In the genomic region with DNA sequence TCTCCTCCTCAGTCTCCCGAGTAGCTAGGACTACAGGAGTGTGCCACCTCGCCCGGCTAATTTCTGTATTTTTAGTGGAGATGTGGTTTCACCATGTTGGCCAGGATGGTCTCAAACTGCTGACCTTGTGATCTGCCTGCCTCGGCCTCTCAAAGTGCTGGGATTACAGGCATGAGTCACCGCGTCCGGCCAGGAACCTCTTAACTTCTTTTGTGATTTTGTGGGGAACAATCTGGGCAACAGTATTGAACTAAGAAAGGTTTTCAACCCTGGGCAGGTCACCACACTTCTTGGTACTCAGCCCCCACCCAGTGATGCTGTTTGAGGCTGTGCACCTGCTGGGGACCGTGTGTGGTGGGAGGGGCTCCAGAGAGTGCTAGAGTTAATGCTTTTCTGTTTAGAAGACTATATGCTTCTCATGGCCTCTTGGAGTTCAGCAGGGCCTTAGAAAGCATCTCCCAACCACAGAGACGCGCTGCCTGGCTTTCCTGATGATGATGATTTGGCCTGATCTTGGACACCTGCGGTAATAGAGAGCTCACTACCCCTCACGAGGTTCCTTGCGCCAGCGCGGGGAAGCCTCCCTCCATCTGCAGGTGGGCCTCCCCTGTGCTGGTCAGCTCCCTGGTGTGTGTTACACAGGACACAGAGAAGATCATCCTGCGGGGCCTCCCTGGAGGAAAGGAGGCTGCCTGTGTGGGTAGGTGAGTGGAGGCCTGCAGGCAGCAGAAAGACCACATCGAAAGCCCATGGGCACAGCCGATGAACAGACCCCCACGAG, we compare ENCODE assay signal across 9 cellular contexts. TPM values are rescaled to one million over a fixed set of nuclear protein-coding genes. Genes with fewer than 3 reads are reported as not detected.
DNase-seq lines count a peak whose midpoint lies in the region; ATAC-seq and TF ChIP-seq lines count a peak whose summit lies in the region.
"Had no signal": no experiment of that assay in that cellular context is flagged by ENCODE, and none has a peak within 500 bp of the region (broad histone marks: within the 10 kb centered on the region; RNA-seq: fewer than 3 reads in every experiment).

No MANE protein-coding gene starts in this region.

- no peak for TF ChIP-seq EP300 in suprapubic skin (IDR thresholded peaks at IDR 0.05)

- CTCF ChIA-PET in activated naive CD4-positive, alpha-beta T cell treated with anti-CD3 and anti-CD28 coated beads for 36 hours (lab: Charles Lee): interaction anchor here (0.7 to 5.3 kb wide), 3 partner anchors 50 to 80 kb away, joined by 4 to 31 read pairs (median 4); no protein-coding TSS in a partner anchor
- CTCF ChIA-PET in WTC11 (lab: Charles Lee): interaction anchor here (0.7 to 4.9 kb wide), 9 partner anchors 9 to 85 kb away, joined by 4 to 41 read pairs (median 9); partner anchors contain the start of gene HDAC10

- peak overlapping the region; percentile 70 for H3K4me3 Mint-ChIP-seq in activated naive CD4-positive, alpha-beta T cell treated with anti-CD3 and anti-CD28 coated beads for 36 hours
- H3K4me3 Mint-ChIP-seq in WTC11: peak overlapping the region; percentile 87

- intact Hi-C loops in activated naive CD4-positive, alpha-beta T cell treated with anti-CD3 and anti-CD28 coated beads for 36 hours (cut with micrococcal nuclease): loop anchor here (2.0 kb wide), 1 partner anchor 73 kb away; no protein-coding TSS in a partner anchor

- peaks cover 23% of the 10 kb centered on the region for H3K4me1 ChIP-seq in suprapubic skin

- TF ChIP-seq CTCF in WTC11 (IDR thresholded peaks at IDR 0.05): no peak
- no peak for TF ChIP-seq CTCF in foreskin fibroblast (IDR thresholded peaks at IDR 0.05; ENCODE audit: low read depth, low read length)
- no peak for TF ChIP-seq CTCF in suprapubic skin (IDR thresholded peaks at IDR 0.05)

- WGBS in suprapubic skin: 90% methylated on average over 18 of the region's 19 CpGs

- H3K9me3 Mint-ChIP-seq in activated naive CD4-positive, alpha-beta T cell treated with anti-CD3 and anti-CD28 coated beads for 36 hours: no peaks in the 10 kb centered on the region
- H3K9me3 Mint-ChIP-seq in WTC11: no peaks in the 10 kb centered on the region

- ATAC-seq in WTC11 (no peak), GM18505 (IDR thresholded peaks at IDR 0.05; ENCODE audit: unreplicated experiment) (no peak)

- no peaks in the 10 kb centered on the region for H3K9me3 ChIP-seq in suprapubic skin
- H3K9me3 ChIP-seq: tibial nerve had no signal

- H3K27ac ChIP-seq in suprapubic skin: no peak overlapping the region

- H3K4me1 Mint-ChIP-seq in activated naive CD4-positive, alpha-beta T cell treated with anti-CD3 and anti-CD28 coated beads for 36 hours (ENCODE audit: low read depth): peaks cover 12% of the 10 kb centered on the region
- peaks cover 3% of the 10 kb centered on the region; the same call in 1 of the 2 replicates for H3K4me1 Mint-ChIP-seq in WTC11

- TF ChIP-seq POLR2A in suprapubic skin (IDR thresholded peaks at IDR 0.05) (no peak), GM18505 (IDR thresholded peaks at IDR 0.05; ENCODE audit: borderline replicate concordance, extremely low read depth, insufficient read depth, insufficient read length) (no peak)

- no peak overlapping the region for H3K27ac Mint-ChIP-seq in activated naive CD4-positive, alpha-beta T cell treated with anti-CD3 and anti-CD28 coated beads for 36 hours
- H3K27ac Mint-ChIP-seq in WTC11: no peak overlapping the region

- no peak for DNase-seq in activated naive CD4-positive, alpha-beta T cell treated with anti-CD3 and anti-CD28 coated beads for 36 hours
- no peak for DNase-seq in activated naive CD4-positive, alpha-beta T cell treated with Interleukin-2 at 50 U/mL for 16 hours
- DNase-seq in WTC11 (ENCODE audit: low spot score) (no peak), foreskin fibroblast (no peak), suprapubic skin (ENCODE audit: low spot score in 2 of 2) (no peak), NCI-H1092 treated with DMSO at 0.1 percent for 48 hours (lab: John Stamatoyannopoulos, UW) (no peak), CD1c-positive myeloid dendritic cell (ENCODE audit: extremely low spot score) (no peak)

- POLR2A ChIA-PET in WTC11 (lab: Charles Lee): no interaction called here

- no peaks in the 10 kb centered on the region for H3K36me3 ChIP-seq in suprapubic skin
- H3K36me3 ChIP-seq: tibial nerve had no signal

- no peaks in the 10 kb centered on the region for H3K27me3 ChIP-seq in suprapubic skin
- H3K27me3 ChIP-seq: tibial nerve had no signal

- H3K4me3 ChIP-seq in foreskin fibroblast (ENCODE audit: low read depth in 1 of 2, low read length in 2 of 2) (peak overlapping the region; percentile 63 to 71), suprapubic skin (peak overlapping the region; percentile 74)

- no peaks in the 10 kb centered on the region for H3K27me3 Mint-ChIP-seq in activated naive CD4-positive, alpha-beta T cell treated with anti-CD3 and anti-CD28 coated beads for 36 hours (ENCODE audit: low read depth)
- peaks cover 25% of the 10 kb centered on the region for H3K27me3 Mint-ChIP-seq in WTC11 (ENCODE audit: low read depth)

- H3K36me3 Mint-ChIP-seq in activated naive CD4-positive, alpha-beta T cell treated with anti-CD3 and anti-CD28 coated beads for 36 hours (ENCODE audit: low read depth): no peaks in the 10 kb centered on the region
- H3K36me3 Mint-ChIP-seq in WTC11: no peaks in the 10 kb centered on the region

TF ChIP-seq in WTC11, 78 proteins besides CTCF, POLR2A, EP300 and RAD21:
- no peak for TF ChIP-seq ZBTB21 (CRISPR knock-in tag; IDR thresholded peaks at IDR 0.05; ENCODE audit: borderline replicate concordance)
- no peak for TF ChIP-seq NFE2L1 (CRISPR knock-in tag; IDR thresholded peaks at IDR 0.05)
- TF ChIP-seq ZNF671 (CRISPR knock-in tag; IDR thresholded peaks at IDR 0.05): no peak
- TF ChIP-seq IRF1 (CRISPR knock-in tag; IDR thresholded peaks at IDR 0.05): no peak
- TF ChIP-seq FOXP1 (CRISPR knock-in tag; IDR thresholded peaks at IDR 0.05; ENCODE audit: borderline replicate concordance): no peak
- no peak for TF ChIP-seq FOXJ3 (CRISPR knock-in tag; IDR thresholded peaks at IDR 0.05; ENCODE audit: borderline replicate concordance)
- TF ChIP-seq NFATC4 (CRISPR knock-in tag; IDR thresholded peaks at IDR 0.05): no peak
- TF ChIP-seq, protein P1, sequence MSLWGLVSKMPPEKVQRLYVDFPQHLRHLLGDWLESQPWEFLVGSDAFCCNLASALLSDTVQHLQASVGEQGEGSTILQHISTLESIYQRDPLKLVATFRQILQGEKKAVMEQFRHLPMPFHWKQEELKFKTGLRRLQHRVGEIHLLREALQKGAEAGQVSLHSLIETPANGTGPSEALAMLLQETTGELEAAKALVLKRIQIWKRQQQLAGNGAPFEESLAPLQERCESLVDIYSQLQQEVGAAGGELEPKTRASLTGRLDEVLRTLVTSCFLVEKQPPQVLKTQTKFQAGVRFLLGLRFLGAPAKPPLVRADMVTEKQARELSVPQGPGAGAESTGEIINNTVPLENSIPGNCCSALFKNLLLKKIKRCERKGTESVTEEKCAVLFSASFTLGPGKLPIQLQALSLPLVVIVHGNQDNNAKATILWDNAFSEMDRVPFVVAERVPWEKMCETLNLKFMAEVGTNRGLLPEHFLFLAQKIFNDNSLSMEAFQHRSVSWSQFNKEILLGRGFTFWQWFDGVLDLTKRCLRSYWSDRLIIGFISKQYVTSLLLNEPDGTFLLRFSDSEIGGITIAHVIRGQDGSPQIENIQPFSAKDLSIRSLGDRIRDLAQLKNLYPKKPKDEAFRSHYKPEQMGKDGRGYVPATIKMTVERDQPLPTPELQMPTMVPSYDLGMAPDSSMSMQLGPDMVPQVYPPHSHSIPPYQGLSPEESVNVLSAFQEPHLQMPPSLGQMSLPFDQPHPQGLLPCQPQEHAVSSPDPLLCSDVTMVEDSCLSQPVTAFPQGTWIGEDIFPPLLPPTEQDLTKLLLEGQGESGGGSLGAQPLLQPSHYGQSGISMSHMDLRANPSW (CRISPR knock-in tag; conservative IDR thresholded peaks at IDR 0.05; ENCODE audit: low read depth): no peak
- no peak for TF ChIP-seq ZNF416 (CRISPR knock-in tag; IDR thresholded peaks at IDR 0.05)
- no peak for TF ChIP-seq GTF2I (CRISPR knock-in tag; conservative IDR thresholded peaks at IDR 0.05)
- TF ChIP-seq ZNF423 (CRISPR knock-in tag; IDR thresholded peaks at IDR 0.05): no peak
- no peak for TF ChIP-seq CREB1 (CRISPR knock-in tag; IDR thresholded peaks at IDR 0.05)
- no peak for TF ChIP-seq NFYB (CRISPR knock-in tag; conservative IDR thresholded peaks at IDR 0.05; ENCODE audit: low read depth)
- no peak for TF ChIP-seq ZNF396 (CRISPR knock-in tag; IDR thresholded peaks at IDR 0.05; ENCODE audit: borderline replicate concordance)
- TF ChIP-seq JAZF1 (CRISPR knock-in tag; IDR thresholded peaks at IDR 0.05): no peak

RNA-seq across cellular contexts. Expression of gene DENND6B, which starts 1.2 kb away (rescaled TPM):
- 1 to 10 TPM; 1.8 to 2.1 TPM for total RNA-seq in activated naive CD4-positive, alpha-beta T cell treated with anti-CD3 and anti-CD28 coated beads for 36 hours
- 2.3 to 2.7 TPM (median 2.5 TPM) in 3 replicates for total RNA-seq in WTC11 (2021)
- total RNA-seq in suprapubic skin: 1 to 10 TPM; 3.3 to 5.4 (median 3.4) TPM

RNA-seq across cellular contexts. Expression of gene PPP6R2, which starts 17.5 kb away (rescaled TPM):
- total RNA-seq in activated naive CD4-positive, alpha-beta T cell treated with anti-CD3 and anti-CD28 coated beads for 36 hours: 10 to 100 TPM; 33.7 to 34.7 TPM
- total RNA-seq in WTC11 (2021) (41.5 to 47.8 TPM (median 46.7 TPM) in 3 replicates), suprapubic skin (10 to 100 TPM; 46.7 to 70.3 (median 64.6) TPM)

RNA-seq across cellular contexts. Expression of gene PLXNB2, which starts 18.2 kb away (rescaled TPM):
- 10 to 100 TPM in 1 of 2 experiments, 1 to 10 TPM in 1; 9.8 to 10.4 TPM for total RNA-seq in activated naive CD4-positive, alpha-beta T cell treated with anti-CD3 and anti-CD28 coated beads for 36 hours
- 110 to 113 TPM (median 111 TPM) in 3 replicates for total RNA-seq in WTC11 (2021)
- total RNA-seq in suprapubic skin: 100 to 1,000 TPM; 117 to 231 (median 192) TPM

RNA-seq across cellular contexts. Expression of gene MAPK11, which starts 55.5 kb away (rescaled TPM):
- 10 to 100 TPM; 17.5 to 17.9 TPM for total RNA-seq in activated naive CD4-positive, alpha-beta T cell treated with anti-CD3 and anti-CD28 coated beads for 36 hours
- total RNA-seq in WTC11 (2021) (1.4 to 2.3 TPM (median 1.9 TPM) in 3 replicates), suprapubic skin (1 to 10 TPM; 3.8 to 5.8 (median 4.5) TPM)
